In genomic region chr6:150203871-150204545, GRCh38 we compare ENCODE assay signal across 2 cellular contexts.
TF ChIP-seq lines count a peak whose summit lies in the region.

No MANE protein-coding gene starts in this region.

TF ChIP-seq in K562, 482 proteins besides CTCF, POLR2A, EP300 and RAD21 (continued from another document):
- no peak for TF ChIP-seq HNRNPL (IDR thresholded peaks at IDR 0.05; ENCODE audit: low read depth, low read length)
- no peak for TF ChIP-seq TCF7 (IDR thresholded peaks at IDR 0.05; ENCODE audit: borderline replicate concordance)
- TF ChIP-seq CREBBP (IDR thresholded peaks at IDR 0.05; ENCODE audit: low read depth, low read length), result no peak
- no peak for TF ChIP-seq TCF7L2 (IDR thresholded peaks at IDR 0.05; ENCODE audit: low read depth, low read length)
- TF ChIP-seq RFX7 (CRISPR knock-in tag; IDR thresholded peaks at IDR 0.05), result no peak
- no peak for TF ChIP-seq NR2C1 (IDR thresholded peaks at IDR 0.05)
- TF ChIP-seq NR2C1 (tag; IDR thresholded peaks at IDR 0.05), result no peak
- no peak for TF ChIP-seq ILK (tag; IDR thresholded peaks at IDR 0.05; ENCODE audit: borderline replicate concordance, low read depth)
- no peak for TF ChIP-seq RAD51 (IDR thresholded peaks at IDR 0.05; ENCODE audit: borderline replicate concordance, low read depth)
- 0 out of 2 replicates have a peak, but pooled peaks have one; percentile 9 for TF ChIP-seq MAFG (tag; conservative IDR thresholded peaks at IDR 0.05)
- TF ChIP-seq C11orf30 (IDR thresholded peaks at IDR 0.05; ENCODE audit: low read depth), result peak; percentile 51; the same call in 1 of the 2 replicates
- TF ChIP-seq RHOXF2B (CRISPR knock-in tag; conservative IDR thresholded peaks at IDR 0.05), result no peak
- TF ChIP-seq, protein P1, sequence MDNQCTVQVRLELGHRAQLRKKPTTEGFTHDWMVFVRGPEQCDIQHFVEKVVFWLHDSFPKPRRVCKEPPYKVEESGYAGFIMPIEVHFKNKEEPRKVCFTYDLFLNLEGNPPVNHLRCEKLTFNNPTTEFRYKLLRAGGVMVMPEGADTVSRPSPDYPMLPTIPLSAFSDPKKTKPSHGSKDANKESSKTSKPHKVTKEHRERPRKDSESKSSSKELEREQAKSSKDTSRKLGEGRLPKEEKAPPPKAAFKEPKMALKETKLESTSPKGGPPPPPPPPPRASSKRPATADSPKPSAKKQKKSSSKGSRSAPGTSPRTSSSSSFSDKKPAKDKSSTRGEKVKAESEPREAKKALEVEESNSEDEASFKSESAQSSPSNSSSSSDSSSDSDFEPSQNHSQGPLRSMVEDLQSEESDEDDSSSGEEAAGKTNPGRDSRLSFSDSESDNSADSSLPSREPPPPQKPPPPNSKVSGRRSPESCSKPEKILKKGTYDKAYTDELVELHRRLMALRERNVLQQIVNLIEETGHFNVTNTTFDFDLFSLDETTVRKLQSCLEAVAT (IDR thresholded peaks at IDR 0.05), result 0 out of 4 replicates have a peak, but pooled peaks of 1 of the 2 experiments have one; percentile 41
- TF ChIP-seq ZNF717 (CRISPR knock-in tag; IDR thresholded peaks at IDR 0.05), result no peak
- no peak for TF ChIP-seq HDAC6 (IDR thresholded peaks at IDR 0.05; ENCODE audit: low read depth, low read length)
- no peak for TF ChIP-seq FOXJ3 (CRISPR knock-in tag; IDR thresholded peaks at IDR 0.05)

TF ChIP-seq in GM12891, 5 proteins besides CTCF, POLR2A, EP300 and RAD21 (continued from another document):
- no peak for TF ChIP-seq PAX5 (IDR thresholded peaks at IDR 0.05; ENCODE audit: insufficient read depth, low read length, severe bottlenecking)
TF ChIP-seq in GM12891: peak in this region for 0.
